Comparison of ENCODE assay signal across 17 cellular contexts in genomic region chr14:55389330-55389729, GRCh38. TPM values are rescaled to one million over a fixed set of nuclear protein-coding genes. Genes with fewer than 3 reads are reported as not detected.
DNase-seq lines count a peak whose midpoint lies in the region; TF ChIP-seq lines count a peak whose summit lies in the region.
"Had no signal": no experiment of that assay in that cellular context is flagged by ENCODE, and none has a peak within 500 bp of the region (broad histone marks: within the 10 kb centered on the region; RNA-seq: fewer than 3 reads in every experiment).

No MANE protein-coding gene starts in this region.

- H3K4me3 ChIP-seq in SK-N-SH (ENCODE audit: low read depth in 2 of 2, low read length in 1 of 2) = no peak overlapping the region
- no peak overlapping the region for H3K4me3 ChIP-seq in fibroblast of lung (replicated peaks in 1 of 4; ENCODE audit: control extremely low read depth in 1 of 4, insufficient read depth in 1 of 4, low read depth in 3 of 4, low read length in 4 of 4)
- H3K4me3 ChIP-seq in smooth muscle cell = no peak overlapping the region
- H3K4me3 ChIP-seq: right atrium auricular region had no signal

- POLR2A ChIA-PET in SK-N-SH (lab: Yijun Ruan, JAX) = no interaction called here

- no peak for TF ChIP-seq EP300 in SK-N-SH (IDR thresholded peaks at IDR 0.05; ENCODE audit: borderline replicate concordance in 1 of 2, low read depth in 1 of 2, low read length in 1 of 2)

- no peaks in the 10 kb centered on the region for H3K27me3 Mint-ChIP-seq in T-helper 1 cell treated with Interleukin-12 subunit alpha and Interleukin-12 subunit beta and Interleukin-4 antibody, amounts not matched to agents 30 μg/mL and 1 μg/mL, for 36 hours (ENCODE audit: low read depth)
- H3K27me3 Mint-ChIP-seq: IgD-negative memory B cell had no signal

- H3F3A ChIP-seq in SK-N-SH (replicated peaks; ENCODE audit: insufficient read depth) (peaks cover 5% of the 10 kb centered on the region), smooth muscle cell (ENCODE audit: low read depth) (peaks cover 2% of the 10 kb centered on the region)

- WGBS in SK-N-SH (ENCODE audit: low lambda C conversion rate) = 65% methylated on average over 4 of the region's 4 CpGs
- 10% methylated on average over 4 of the region's 4 CpGs for WGBS in smooth muscle cell (ENCODE audit: low lambda C conversion rate)

- H3K9me3 ChIP-seq in SK-N-SH (no peaks in the 10 kb centered on the region), fibroblast of lung (ENCODE audit: control insufficient read depth, insufficient read depth, low read depth, low read length) (no peaks in the 10 kb centered on the region), smooth muscle cell (replicated peaks; ENCODE audit: low read depth) (no peaks in the 10 kb centered on the region)
- H3K9me3 ChIP-seq: right atrium auricular region had no signal

- peak overlapping the region; percentile 24 for H3K27ac Mint-ChIP-seq in T-helper 1 cell treated with Interleukin-12 subunit alpha and Interleukin-12 subunit beta and Interleukin-4 antibody, amounts not matched to agents 30 μg/mL and 1 μg/mL, for 36 hours
- H3K27ac Mint-ChIP-seq: IgD-negative memory B cell had no signal

- DNase-seq in T-helper 1 cell (no peak), SK-N-SH (no peak), fibroblast of lung (ENCODE audit: low read depth in 2 of 2) (peak; percentile 87 to 88), smooth muscle cell (lab: John Stamatoyannopoulos, UW; ENCODE audit: unreplicated experiment) (no peak), DMS79 treated with DMSO at 0.1 percent for 48 hours (lab: John Stamatoyannopoulos, UW) (no peak), midbrain (lab: John Stamatoyannopoulos, UW) (no peak), DMS153 treated with DMSO at 0.1 percent for 48 hours (lab: John Stamatoyannopoulos, UW; ENCODE audit: unreplicated experiment) (no peak)
- DNase-seq: DMS53, NCI-H1436 treated with DMSO at 0.1 percent for 48 hours, NCI-H526 treated with DMSO at 0.1 percent for 48 hours had no signal

- H3K27ac ChIP-seq in SK-N-SH (ENCODE audit: low read depth in 2 of 2, low read length in 1 of 2) (peak overlapping the region; percentile 32 to 77; a peak in 3 of 4 replicates), fibroblast of lung (ENCODE audit: insufficient read depth, low read length) (peak overlapping the region; percentile 63), smooth muscle cell (ENCODE audit: low read depth) (peak overlapping the region; percentile 69)
- H3K27ac ChIP-seq: 22Rv1, right atrium auricular region had no signal

- no peaks in the 10 kb centered on the region for H4K20me1 ChIP-seq in SK-N-SH (ENCODE audit: insufficient read depth)
- H4K20me1 ChIP-seq in fibroblast of lung (ENCODE audit: control insufficient read depth, extremely low read depth, insufficient read depth, low read length) = no peaks in the 10 kb centered on the region
- H4K20me1 ChIP-seq in smooth muscle cell (ENCODE audit: low read depth) = no peaks in the 10 kb centered on the region

- peaks cover 5 to 8% of the 10 kb centered on the region in 2 experiments for H3K36me3 ChIP-seq in SK-N-SH (replicated peaks in 1 of 2; ENCODE audit: control insufficient read depth in 1 of 2, insufficient read depth in 2 of 2, low read length in 1 of 2)
- H3K36me3 ChIP-seq in fibroblast of lung (ENCODE audit: control insufficient read depth, insufficient read depth, low read length) = peaks cover 2% of the 10 kb centered on the region
- no peaks in the 10 kb centered on the region for H3K36me3 ChIP-seq in smooth muscle cell (ENCODE audit: low read depth)

- H3K79me2 ChIP-seq in SK-N-SH (ENCODE audit: insufficient read depth) (no peaks in the 10 kb centered on the region), fibroblast of lung (ENCODE audit: control insufficient read depth, insufficient read depth, low read length) (no peaks in the 10 kb centered on the region), smooth muscle cell (ENCODE audit: low read depth) (no peaks in the 10 kb centered on the region)

- no peaks in the 10 kb centered on the region for H3K9me3 Mint-ChIP-seq in T-helper 1 cell treated with Interleukin-12 subunit alpha and Interleukin-12 subunit beta and Interleukin-4 antibody, amounts not matched to agents 30 μg/mL and 1 μg/mL, for 36 hours
- H3K9me3 Mint-ChIP-seq: IgD-negative memory B cell had no signal

- H3K9ac ChIP-seq in SK-N-SH = no peak overlapping the region
- no peak overlapping the region for H3K9ac ChIP-seq in fibroblast of lung (ENCODE audit: insufficient read depth, low read length)
- H3K9ac ChIP-seq in smooth muscle cell (ENCODE audit: low read depth) = peak overlapping the region; percentile 37

- peaks cover 28% of the 10 kb centered on the region for H3K36me3 Mint-ChIP-seq in T-helper 1 cell treated with Interleukin-12 subunit alpha and Interleukin-12 subunit beta and Interleukin-4 antibody, amounts not matched to agents 30 μg/mL and 1 μg/mL, for 36 hours (ENCODE audit: low read depth)

- H3K4me2 ChIP-seq in SK-N-SH (0 out of 2 replicates have a peak overlapping the region, but pooled peaks have one; percentile 22), fibroblast of lung (ENCODE audit: extremely low read depth, insufficient read depth, low read length) (peak overlapping the region; percentile 19), smooth muscle cell (peak overlapping the region; percentile 24)

- no peaks in the 10 kb centered on the region for H3K9me2 ChIP-seq in SK-N-SH

- H3K27me3 ChIP-seq in SK-N-SH (ENCODE audit: insufficient read depth) (no peaks in the 10 kb centered on the region), fibroblast of lung (ENCODE audit: control insufficient read depth, insufficient read depth, low read length) (no peaks in the 10 kb centered on the region), smooth muscle cell (ENCODE audit: low read depth) (no peaks in the 10 kb centered on the region)
- H3K27me3 ChIP-seq: right atrium auricular region had no signal

- H3K4me3 Mint-ChIP-seq in T-helper 1 cell treated with Interleukin-12 subunit alpha and Interleukin-12 subunit beta and Interleukin-4 antibody, amounts not matched to agents 30 μg/mL and 1 μg/mL, for 36 hours = no peak overlapping the region
- H3K4me3 Mint-ChIP-seq: IgD-negative memory B cell had no signal

- no peak overlapping the region for H2AFZ ChIP-seq in SK-N-SH (ENCODE audit: low read depth)
- no peak overlapping the region for H2AFZ ChIP-seq in fibroblast of lung (ENCODE audit: low read length)
- no peak overlapping the region for H2AFZ ChIP-seq in smooth muscle cell (ENCODE audit: low read depth)

- TF ChIP-seq RAD21 in SK-N-SH (IDR thresholded peaks at IDR 0.05; ENCODE audit: low read length) = no peak

- CTCF ChIA-PET in SK-N-SH (lab: Yijun Ruan, JAX) = interaction anchor here (1.4 kb wide), 1 partner anchor 119 kb away, joined by 4 read pairs; no protein-coding TSS in a partner anchor

- peaks cover 24% of the 10 kb centered on the region for H3K4me1 Mint-ChIP-seq in T-helper 1 cell treated with Interleukin-12 subunit alpha and Interleukin-12 subunit beta and Interleukin-4 antibody, amounts not matched to agents 30 μg/mL and 1 μg/mL, for 36 hours (ENCODE audit: low read depth)

- TF ChIP-seq CTCF in SK-N-SH (IDR thresholded peaks at IDR 0.05) (no peak), fibroblast of lung (conservative IDR thresholded peaks at IDR 0.05 in 1 of 2, IDR thresholded peaks at IDR 0.05 in 1 of 2; ENCODE audit: low read depth in 1 of 2, low read length in 2 of 2) (no peak), smooth muscle cell (IDR thresholded peaks at IDR 0.05; ENCODE audit: borderline replicate concordance, insufficient read depth, poor library complexity, severe bottlenecking) (no peak)

- H3K4me1 ChIP-seq in SK-N-SH (ENCODE audit: control insufficient read depth in 1 of 2, insufficient read depth in 2 of 2, low read depth in 1 of 2, low read length in 1 of 2) (peaks cover 0 to 13% of the 10 kb centered on the region in 2 experiments; a peak in 2 of 4 replicates), fibroblast of lung (ENCODE audit: control insufficient read depth, extremely low read depth, insufficient read depth, low read length) (peaks cover 6% of the 10 kb centered on the region), smooth muscle cell (ENCODE audit: low read depth) (no peaks in the 10 kb centered on the region)
- H3K4me1 ChIP-seq: right atrium auricular region had no signal

TF ChIP-seq in SK-N-SH, 30 proteins besides CTCF, POLR2A, EP300 and RAD21 (continues in another document):
- TF ChIP-seq MXI1 (IDR thresholded peaks at IDR 0.05; ENCODE audit: low read depth, low read length) (no peak), POLR2AphosphoS5 (IDR thresholded peaks at IDR 0.05; ENCODE audit: low read depth, low read length) (no peak), USF1 (IDR thresholded peaks at IDR 0.05; ENCODE audit: borderline replicate concordance, low read depth) (no peak)

RNA-seq across cellular contexts. Expression of gene ATG14, which starts 22.3 kb away (rescaled TPM):
- polyA plus RNA-seq in SK-N-SH (2012; rRNA removed) = 4.3 and 5.4 TPM in 2 replicates
- polyA plus RNA-seq in SK-N-SH (2012; cell fraction: cytosol; rRNA removed) = 3.5 and 3.6 TPM in 2 replicates
- polyA plus RNA-seq in SK-N-SH (2012; cell fraction: nucleus; rRNA removed) = 11.4 and 17.3 TPM in 2 replicates
- 18.5 and 21.6 TPM in 2 replicates for total RNA-seq in fibroblast of lung
- 7.2 and 9.9 TPM in 2 replicates for polyA plus RNA-seq in fibroblast of lung
- 5.9 and 8.4 TPM in 2 replicates for polyA plus RNA-seq in fibroblast of lung (2012)
- 6.2 and 7.4 TPM in 2 replicates for polyA minus RNA-seq in fibroblast of lung (ENCODE audit: low replicate concordance)
- 11.6 and 14.0 TPM in 2 replicates for total RNA-seq in smooth muscle cell
- polyA plus RNA-seq in smooth muscle cell = 3.2 and 3.7 TPM in 2 replicates

RNA-seq across cellular contexts. Expression of gene TBPL2, which starts 51.1 kb away (rescaled TPM):
- not detected in 2 replicates for polyA plus RNA-seq in SK-N-SH (2012; rRNA removed)
- polyA plus RNA-seq in SK-N-SH (2012; cell fraction: cytosol; rRNA removed) = not detected in 2 replicates
- not detected in 2 replicates for polyA plus RNA-seq in SK-N-SH (2012; cell fraction: nucleus; rRNA removed)
- not detected in 2 replicates for total RNA-seq in fibroblast of lung
- polyA plus RNA-seq in fibroblast of lung = not detected in 2 replicates
- polyA plus RNA-seq in fibroblast of lung (2012) = not detected in 2 replicates
- polyA minus RNA-seq in fibroblast of lung (ENCODE audit: low replicate concordance) = not detected in 2 replicates
- total RNA-seq in smooth muscle cell = not detected in 2 replicates
- polyA plus RNA-seq in smooth muscle cell = not detected in 2 replicates
- total RNA-seq: endothelial cell of umbilical vein, right atrium auricular region, temporal lobe had no signal
- polyA plus RNA-seq: endothelial cell of umbilical vein, IgD-negative memory B cell, keratinocyte had no signal

Comparison
In these comparisons a context has a peak if more than half of its experiments do, and no peak if none do; other contexts are left out.
1. DNase-seq: peak in fibroblast of lung (2 of 2); none in T-helper 1 cell (0 of 5), SK-N-SH (single experiment), smooth muscle cell (single experiment), DMS79 treated with DMSO at 0.1 percent for 48 hours (single experiment), midbrain (single experiment) and DMS153 treated with DMSO at 0.1 percent for 48 hours (single experiment).
2. Peak in every context shown above with its lines, with median percentiles within 50 percentile points of each other: H3K27ac ChIP-seq and H3K4me2 ChIP-seq.